Comparison of ENCODE assay signal across 9 cellular contexts in genomic region chr16:10877472-10877946, GRCh38. TPM values are rescaled to one million over a fixed set of nuclear protein-coding genes. Genes with fewer than 3 reads are reported as not detected.
DNase-seq lines count a peak whose midpoint lies in the region; ATAC-seq and TF ChIP-seq lines count a peak whose summit lies in the region.
"Had no signal": no experiment of that assay in that cellular context is flagged by ENCODE, and none has a peak within 500 bp of the region (broad histone marks: within the 10 kb centered on the region; RNA-seq: fewer than 3 reads in every experiment).

No MANE protein-coding gene starts in this region.

- H3K4me3 Mint-ChIP-seq in activated B cell treated with CpG ODN at 0.5 μM for 24 hours = peak overlapping the region; percentile 100

- peak; percentile 39 for TF ChIP-seq CTCF in GM10266 (IDR thresholded peaks at IDR 0.05; ENCODE audit: control insufficient read depth, insufficient read depth, low read depth, missing control alignments)
- no peak for TF ChIP-seq CTCF in activated B cell treated with CpG ODN at 0.5 μM for 24 hours (IDR thresholded peaks at IDR 0.05)
- TF ChIP-seq CTCF in mammary epithelial cell (conservative IDR thresholded peaks at IDR 0.05 in 1 of 2, IDR thresholded peaks at IDR 0.05 in 1 of 2; ENCODE audit: extremely low read depth in 1 of 2, insufficient read depth in 1 of 2, low read depth in 1 of 2, low read length in 2 of 2) = peak in 1 of 2 donors; percentile 24
- TF ChIP-seq CTCF in mucosa of descending colon (IDR thresholded peaks at IDR 0.05) = no peak

- H3K27me3 ChIP-seq in muscle layer of duodenum (ENCODE audit: low read depth, low read length) (peaks cover 6% of the 10 kb centered on the region), mammary epithelial cell (ENCODE audit: insufficient read depth, low read length) (peaks cover 9% of the 10 kb centered on the region)

- no peaks in the 10 kb centered on the region for H3K9me3 Mint-ChIP-seq in activated B cell treated with CpG ODN at 0.5 μM for 24 hours

- H2AFZ ChIP-seq in mammary epithelial cell (ENCODE audit: low read depth, low read length) = no peak overlapping the region

- H3K4me3 ChIP-seq in muscle layer of duodenum (ENCODE audit: low read depth in 1 of 2, low read length in 2 of 2) (peak overlapping the region; percentile 72 to 86), mammary epithelial cell (replicated peaks in 1 of 3; ENCODE audit: insufficient read depth in 1 of 3, low read depth in 2 of 3, low read length in 3 of 3) (no peak overlapping the region), mucosa of descending colon (no peak overlapping the region)

- ATAC-seq in HG02642 (IDR thresholded peaks at IDR 0.05; ENCODE audit: poor library complexity, unreplicated experiment) = peak; percentile 22
- peak; percentile 8 for ATAC-seq in activated B cell treated with CpG ODN at 0.5 μM for 24 hours (ENCODE audit: low read depth)
- ATAC-seq in mucosa of descending colon = no peak

- peaks cover 51% of the 10 kb centered on the region for H3K36me3 Mint-ChIP-seq in activated B cell treated with CpG ODN at 0.5 μM for 24 hours (ENCODE audit: low read depth)

- no TSS peak for BruUV-seq in mammary epithelial cell (replicated peaks; lab: Mats Ljungman, UMichigan)

- H3K27ac ChIP-seq in muscle layer of duodenum (ENCODE audit: low read length) = peak overlapping the region; percentile 73
- H3K27ac ChIP-seq in mammary epithelial cell (ENCODE audit: insufficient read depth, low read depth, low read length) = no peak overlapping the region

- no peak overlapping the region for H3K9ac ChIP-seq in mammary epithelial cell (ENCODE audit: insufficient read depth, low read length)

- H3K27ac Mint-ChIP-seq in activated B cell treated with CpG ODN at 0.5 μM for 24 hours = peak overlapping the region; percentile 90

- no peaks in the 10 kb centered on the region for H3K36me3 ChIP-seq in muscle layer of duodenum (ENCODE audit: control insufficient read depth in 1 of 2, insufficient read depth in 2 of 2, low read length in 2 of 2)
- no peaks in the 10 kb centered on the region for H3K36me3 ChIP-seq in mammary epithelial cell (ENCODE audit: insufficient read depth, low read length)
- no peaks in the 10 kb centered on the region for H3K36me3 ChIP-seq in mucosa of descending colon (ENCODE audit: low read depth)

- no peaks in the 10 kb centered on the region for H3K27me3 Mint-ChIP-seq in activated B cell treated with CpG ODN at 0.5 μM for 24 hours

- H3K4me1 Mint-ChIP-seq in activated B cell treated with CpG ODN at 0.5 μM for 24 hours = peaks cover 69% of the 10 kb centered on the region

- no peak for DNase-seq in GM10266 (ENCODE audit: extremely low spot score)
- DNase-seq in activated B cell treated with CpG ODN at 0.5 μM for 24 hours = no peak
- DNase-seq in stimulated activated CD4-positive, alpha-beta T cell treated with anti-CD3 and anti-CD28 coated beads, Interleukin-1b, Interleukin-23, amount 100 ng/mL, for 48 hours = no peak
- DNase-seq in DMS153 treated with DMSO at 0.1 percent for 48 hours (lab: John Stamatoyannopoulos, UW; ENCODE audit: unreplicated experiment) = no peak
- DNase-seq in mammary epithelial cell = no peak
- no peak for DNase-seq in mucosa of descending colon

- no peak overlapping the region for H3K4me2 ChIP-seq in mammary epithelial cell (ENCODE audit: insufficient read depth, low read depth, low read length)

- in situ Hi-C loops in mammary epithelial cell (cut with MboI; ENCODE audit: low sequenced_read_pairs in 2 of 2) = no loop called here

- no peaks in the 10 kb centered on the region for H4K20me1 ChIP-seq in mammary epithelial cell (ENCODE audit: insufficient read depth, low read length)

- H3K79me2 ChIP-seq in mammary epithelial cell (ENCODE audit: insufficient read depth, low read length) = no peaks in the 10 kb centered on the region

- H3K9me3 ChIP-seq in muscle layer of duodenum (ENCODE audit: control insufficient read depth in 1 of 2, low read length in 2 of 2) = no peaks in the 10 kb centered on the region
- H3K9me3 ChIP-seq in mammary epithelial cell (replicated peaks; ENCODE audit: insufficient read depth, low read length) = no peaks in the 10 kb centered on the region
- no peaks in the 10 kb centered on the region for H3K9me3 ChIP-seq in mucosa of descending colon

- intact Hi-C loops in activated B cell treated with CpG ODN at 0.5 μM for 24 hours (cut with micrococcal nuclease) = loop anchor here (1.0 to 10.0 kb wide), 14 partner anchors 9 to 797 kb away; partner anchors contain the start of genes ATF7IP2, CLEC16A and LITAF
- intact Hi-C loops in mammary epithelial cell (cut with micrococcal nuclease) = loop anchor here (1.0 to 2.0 kb wide), 2 partner anchors 15 to 135 kb away; partner anchors contain the start of gene NUBP1
- intact Hi-C loops in mucosa of descending colon (cut with DNase I, micrococcal nuclease) = no loop called here

- peaks cover 0 to 6% of the 10 kb centered on the region in 2 donors for H3K4me1 ChIP-seq in muscle layer of duodenum (ENCODE audit: control insufficient read depth in 1 of 2, insufficient read depth in 2 of 2, low read length in 2 of 2)
- peaks cover 21% of the 10 kb centered on the region for H3K4me1 ChIP-seq in mammary epithelial cell (ENCODE audit: insufficient read depth, low read length)
- peaks cover 9% of the 10 kb centered on the region for H3K4me1 ChIP-seq in mucosa of descending colon (ENCODE audit: low read depth)

- POLR2A ChIA-PET in activated B cell treated with CpG ODN at 0.5 μM for 24 hours (lab: Charles Lee) = interaction anchor here (0.8 to 6.3 kb wide), 32 partner anchors 7 to 1738 kb away, joined by 3 to 318 read pairs (median 7); partner anchors contain the start of gene NUBP1

- dilution Hi-C loops in mammary epithelial cell (cut with HindIII; ENCODE audit: low sequenced_read_pairs) = no loop called here

- 69% methylated on average over 7 of the region's 8 CpGs for WGBS in mammary epithelial cell (ENCODE audit: low coverage, missing lambda C conversion rate)

- CTCF ChIA-PET in activated B cell treated with CpG ODN at 0.5 μM for 24 hours (lab: Charles Lee) = interaction anchor here (1.1 to 5.7 kb wide), 14 partner anchors 9 to 363 kb away, joined by 3 to 76 read pairs (median 9); partner anchors contain the start of gene NUBP1
- CTCF ChIA-PET in mammary epithelial cell (lab: Charles Lee; ENCODE audit: low non-redundant PET) = interaction anchor here (0.6 kb wide), 1 partner anchor 363 kb away, joined by 3 read pairs; no protein-coding TSS in a partner anchor

RNA-seq across cellular contexts. Expression of gene CIITA, which starts 0.5 kb away (rescaled TPM):
- total RNA-seq in activated B cell treated with CpG ODN at 0.5 μM for 24 hours = 332 and 401 TPM in 2 replicates
- total RNA-seq in mammary epithelial cell = under 1 TPM; 0.17 to 0.35 TPM
- 0.05 TPM for polyA plus RNA-seq in mammary epithelial cell
- polyA minus RNA-seq in mammary epithelial cell = not detected
- 10 to 100 TPM in 1 of 3 donors, 1 to 10 TPM in 2; 5.8 to 16.0 (median 9.1) TPM for total RNA-seq in mucosa of descending colon

RNA-seq across cellular contexts. Expression of gene TVP23A, which starts 58.9 kb away (rescaled TPM):
- total RNA-seq in activated B cell treated with CpG ODN at 0.5 μM for 24 hours = 1.6 and 2.0 TPM in 2 replicates
- not detected for total RNA-seq in mammary epithelial cell
- not detected for polyA plus RNA-seq in mammary epithelial cell
- polyA minus RNA-seq in mammary epithelial cell = not detected
- total RNA-seq in mucosa of descending colon = under 1 TPM in 2 of 3 donors, not detected in 1; 0.14 to 0.60 TPM
- total RNA-seq: glomerular endothelial cell had no signal

Comparison
In these comparisons a context has a peak if more than half of its experiments do, and no peak if none do; other contexts are left out.
1. H3K4me3 ChIP-seq: peak in muscle layer of duodenum (2 of 2); none in mammary epithelial cell (0 of 3) and mucosa of descending colon (single experiment).
2. RNA of gene CIITA, which starts 0.5 kb away (total RNA-seq): 332 to 401 TPM in activated B cell treated with CpG ODN at 0.5 μM for 24 hours; 5.8 to 16.0 TPM in mucosa of descending colon and 0.17 to 0.35 TPM in mammary epithelial cell; every median in the first group is over 10 times any median in the second.
3. intact Hi-C loops: an anchor here in activated B cell treated with CpG ODN at 0.5 μM for 24 hours (1.0 to 10.0 kb wide) and mammary epithelial cell (1.0 to 2.0 kb wide); none called in mucosa of descending colon.